8 cellular contexts compared by ENCODE assay signal in the genomic region with DNA sequence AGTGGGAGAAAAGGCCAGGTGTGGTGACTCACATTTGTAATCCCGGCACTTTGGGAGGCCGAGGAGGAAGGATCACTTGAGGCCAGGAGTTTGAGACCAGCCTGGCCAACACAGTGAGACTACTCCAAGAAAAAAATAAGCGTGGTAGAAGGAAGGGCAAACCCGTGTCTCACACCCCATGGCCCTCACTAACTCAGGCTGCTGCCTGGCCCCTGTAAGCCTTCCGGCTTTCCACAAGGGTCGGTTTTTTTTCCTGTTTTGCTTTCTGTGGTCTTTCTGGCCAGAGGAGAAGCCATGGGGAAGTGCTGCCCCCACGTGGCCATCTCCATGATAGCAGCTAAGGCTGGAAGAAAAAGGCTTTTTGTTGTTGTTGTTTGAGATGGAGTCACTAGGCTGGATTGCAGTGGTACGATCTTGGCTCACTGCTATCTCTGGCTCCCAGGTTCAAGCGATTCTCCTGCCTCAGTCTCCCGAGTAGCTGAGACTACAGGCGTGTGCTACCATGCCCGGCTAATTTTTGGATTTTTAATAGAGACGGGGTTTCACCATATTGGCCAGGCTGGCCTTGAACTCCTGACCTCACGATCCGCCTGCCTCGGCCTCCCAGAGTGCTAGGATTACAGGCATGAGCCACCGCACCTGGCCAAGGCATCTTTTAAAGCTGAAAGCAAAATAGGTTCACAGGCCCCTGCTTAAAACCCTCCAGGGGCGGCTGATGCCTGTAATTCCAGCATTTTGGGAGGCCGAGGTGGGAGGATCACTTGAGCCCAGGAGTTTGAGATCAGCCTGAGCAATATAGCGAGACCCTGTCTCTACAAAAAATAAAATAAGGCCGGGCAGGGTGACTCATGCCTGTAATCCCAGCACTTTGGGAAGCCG. TPM values are rescaled to one million over a fixed set of nuclear protein-coding genes. Genes with fewer than 3 reads are reported as not detected.
A peak's percentile ranks its signal among the peaks of the same experiment; 100 is the strongest.
DNase-seq lines count a peak whose midpoint lies in the region; ATAC-seq, FAIRE-seq and TF ChIP-seq lines count a peak whose summit lies in the region.

No MANE protein-coding gene starts in this region.

- no peaks in the 10 kb centered on the region for H4K20me1 ChIP-seq in H1 (replicated peaks in 1 of 2; ENCODE audit: control insufficient read depth in 1 of 2, insufficient read depth in 2 of 2, low read length in 2 of 2)

- no peaks in the 10 kb centered on the region for H3K27me3 Mint-ChIP-seq in activated CD8-positive, alpha-beta T cell treated with anti-CD3 and anti-CD28 coated beads, Interleukin-2, amount 10 ng/mL, durations not matched to agents 7 days and 5 days (ENCODE audit: low read depth)

- H3K79me2 ChIP-seq in H1 (ENCODE audit: control insufficient read depth in 1 of 2, insufficient read depth in 2 of 2, low read length in 2 of 2): no peaks in the 10 kb centered on the region
- H3K79me2 ChIP-seq in mesendoderm (ENCODE audit: control insufficient read depth, insufficient read depth, low read length): no peaks in the 10 kb centered on the region

- no peak overlapping the region for H3K23ac ChIP-seq in H1 (ENCODE audit: insufficient read length)
- no peak overlapping the region for H3K23ac ChIP-seq in mesendoderm (ENCODE audit: low read length)

- H2BK15ac ChIP-seq in H1 (ENCODE audit: low read length): no peak overlapping the region
- H2BK15ac ChIP-seq in mesendoderm (replicated peaks; ENCODE audit: low read depth): no peak overlapping the region

- H4K5ac ChIP-seq in H1 (ENCODE audit: insufficient read length, low read depth, low read length) (no peak overlapping the region), mesendoderm (ENCODE audit: low read length) (no peak overlapping the region)

- H3K4me1 Mint-ChIP-seq in activated CD8-positive, alpha-beta T cell treated with anti-CD3 and anti-CD28 coated beads, Interleukin-2, amount 10 ng/mL, durations not matched to agents 7 days and 5 days (ENCODE audit: low read depth): peaks cover 53% of the 10 kb centered on the region

- POLR2A ChIA-PET in activated CD8-positive, alpha-beta T cell treated with anti-CD3 and anti-CD28 coated beads, Interleukin-2, amount 10 ng/mL, durations not matched to agents 7 days and 5 days (lab: Charles Lee): interaction anchor here (2.1 kb wide), 1 partner anchor 8 kb away, joined by 12 read pairs; a partner anchor contains a TSS
- POLR2A ChIA-PET in H1 (lab: Charles Lee; ENCODE audit: partially characterized antibody): interaction anchor here (0.6 to 1.1 kb wide), 3 partner anchors 11 to 1732 kb away, joined by 3 to 5 read pairs (median 3); no protein-coding TSS in a partner anchor

- TF ChIP-seq CTCF in H1 (IDR thresholded peaks at IDR 0.05; ENCODE audit: control extremely low read depth in 1 of 3, insufficient read depth in 1 of 3, low read depth in 1 of 3, low read length in 3 of 3): peak; percentile 73 to 97 (median 93)

- peak overlapping the region; percentile 89 for H2AFZ ChIP-seq in H1 (ENCODE audit: low read length)

- H3K4ac ChIP-seq in H1 (replicated peaks; ENCODE audit: insufficient read length, low read depth, low read length) (no peak overlapping the region), mesendoderm (ENCODE audit: low read depth, low read length) (no peak overlapping the region)

- H3K23me2 ChIP-seq in H1 (ENCODE audit: low read depth, low read length): no peaks in the 10 kb centered on the region

- H2BK12ac ChIP-seq in H1 (ENCODE audit: low read depth, low read length): no peak overlapping the region

- CTCF ChIA-PET in activated CD8-positive, alpha-beta T cell treated with anti-CD3 and anti-CD28 coated beads, Interleukin-2, amount 10 ng/mL, durations not matched to agents 7 days and 5 days (lab: Charles Lee): interaction anchor here (0.7 to 3.4 kb wide), 20 partner anchors 8 to 340 kb away, joined by 3 to 24 read pairs (median 4); a partner anchor contains a TSS
- CTCF ChIA-PET in H1 (lab: Charles Lee; ENCODE audit: partially characterized antibody): interaction anchor here (0.6 to 3.3 kb wide), 27 partner anchors 12 to 561 kb away, joined by 3 to 35 read pairs (median 4); no protein-coding TSS in a partner anchor

- H3K27ac Mint-ChIP-seq in activated CD8-positive, alpha-beta T cell treated with anti-CD3 and anti-CD28 coated beads, Interleukin-2, amount 10 ng/mL, durations not matched to agents 7 days and 5 days: peak overlapping the region; percentile 61

- peak; percentile 82 for FAIRE-seq in H1 (lab: Jason Lieb, UNC)

- peak; percentile 62 to 74 for DNase-seq in AML-193 (lab: John Stamatoyannopoulos, UW)
- peak; percentile 78 to 92 for DNase-seq in HAP-1 (ENCODE audit: low spot score in 2 of 2)
- peak; percentile 34 for DNase-seq in NCI-H82 treated with DMSO at 0.1 percent for 48 hours (lab: John Stamatoyannopoulos, UW; ENCODE audit: unreplicated experiment)
- peak; percentile 88 for DNase-seq in activated CD8-positive, alpha-beta T cell treated with anti-CD3 and anti-CD28 coated beads, Interleukin-2, amount 10 ng/mL, durations not matched to agents 7 days and 5 days
- DNase-seq in H1 (ENCODE audit: low read depth in 1 of 2, low spot score in 2 of 2): peak; percentile 66 to 100
- DNase-seq in mesendoderm: peak; percentile 88
- peak; percentile 75 to 78 for DNase-seq in stimulated activated CD8-positive, alpha-beta memory T cell treated with anti-CD3 and anti-CD28 coated beads, Interleukin-2, amount 100 ng/mL, for 1 hour (ENCODE audit: low read depth in 2 of 2)

- no peak overlapping the region for H2AK5ac ChIP-seq in H1 (ENCODE audit: low read depth, low read length)
- H2AK5ac ChIP-seq in mesendoderm (ENCODE audit: low read length): no peak overlapping the region

- H3K4me1 ChIP-seq in HAP-1 (no peaks in the 10 kb centered on the region), H1 (replicated peaks in 1 of 4; ENCODE audit: control insufficient read depth in 3 of 4, insufficient read depth in 4 of 4, low read length in 3 of 4) (no peaks in the 10 kb centered on the region), mesendoderm (ENCODE audit: control insufficient read depth, low read depth, low read length) (no peaks in the 10 kb centered on the region)

- no peak overlapping the region for H3K4me3 Mint-ChIP-seq in activated CD8-positive, alpha-beta T cell treated with anti-CD3 and anti-CD28 coated beads, Interleukin-2, amount 10 ng/mL, durations not matched to agents 7 days and 5 days

- no peaks in the 10 kb centered on the region for H3K9me3 Mint-ChIP-seq in activated CD8-positive, alpha-beta T cell treated with anti-CD3 and anti-CD28 coated beads, Interleukin-2, amount 10 ng/mL, durations not matched to agents 7 days and 5 days (ENCODE audit: insufficient read depth)

- no peak overlapping the region for H3K27ac ChIP-seq in H1 (ENCODE audit: low read depth, low read length)
- H3K27ac ChIP-seq in mesendoderm (ENCODE audit: low read depth, low read length): no peak overlapping the region

- H3K4me3 ChIP-seq in HAP-1 (no peak overlapping the region; the same call in 1 of the 2 replicates), H1 (ENCODE audit: extremely low read depth in 1 of 4, insufficient read depth in 2 of 4, low read depth in 3 of 4, low read length in 4 of 4) (no peak overlapping the region), mesendoderm (ENCODE audit: low read length) (no peak overlapping the region)

- H3K9me3 ChIP-seq in HAP-1 (no peaks in the 10 kb centered on the region), H1 (ENCODE audit: insufficient read depth in 2 of 2, low read depth in 1 of 2, low read length in 1 of 2) (no peaks in the 10 kb centered on the region)

- H2BK20ac ChIP-seq in H1 (ENCODE audit: low read length): no peak overlapping the region

- no peaks in the 10 kb centered on the region for H3K36me3 Mint-ChIP-seq in activated CD8-positive, alpha-beta T cell treated with anti-CD3 and anti-CD28 coated beads, Interleukin-2, amount 10 ng/mL, durations not matched to agents 7 days and 5 days (ENCODE audit: low read depth)

- no peak for TF ChIP-seq POLR2A in H1 (IDR thresholded peaks at IDR 0.05; ENCODE audit: control extremely low read depth in 1 of 2, low read depth in 2 of 2, low read length in 2 of 2)

- H3K36me3 ChIP-seq in HAP-1 (replicated peaks): no peaks in the 10 kb centered on the region
- no peaks in the 10 kb centered on the region for H3K36me3 ChIP-seq in H1 (ENCODE audit: control insufficient read depth in 2 of 4, insufficient read depth in 4 of 4, low read length in 3 of 4)
- H3K36me3 ChIP-seq in mesendoderm (ENCODE audit: control insufficient read depth, insufficient read depth, low read length): no peaks in the 10 kb centered on the region

- no peak overlapping the region for H3K56ac ChIP-seq in H1 (replicated peaks; ENCODE audit: insufficient read length, low read depth, low read length)
- H3K56ac ChIP-seq in mesendoderm (ENCODE audit: low read length): no peak overlapping the region

- H3K18ac ChIP-seq in H1 (ENCODE audit: extremely low read depth, low read length) (no peak overlapping the region), mesendoderm (ENCODE audit: low read length) (no peak overlapping the region)

- H3K27me3 ChIP-seq in HAP-1 (ENCODE audit: low read depth): peaks cover 7% of the 10 kb centered on the region; the same call in 1 of the 2 replicates
- H3K27me3 ChIP-seq in H1 (replicated peaks in 1 of 4; ENCODE audit: control insufficient read depth in 3 of 4, extremely low read depth in 1 of 4, insufficient read depth in 3 of 4, low read length in 3 of 4): no peaks in the 10 kb centered on the region
- H3K27me3 ChIP-seq in mesendoderm (ENCODE audit: insufficient read depth, low read length, poor library complexity): no peaks in the 10 kb centered on the region

- H3K14ac ChIP-seq in H1 (ENCODE audit: insufficient read length): no peak overlapping the region

- H4K8ac ChIP-seq in H1 (ENCODE audit: extremely low read depth, insufficient read depth, low read length): no peak overlapping the region; the same call in 1 of the 2 replicates
- no peak overlapping the region for H4K8ac ChIP-seq in mesendoderm (ENCODE audit: low read depth, low read length)

- H3K4me2 ChIP-seq in H1 (ENCODE audit: insufficient read depth in 1 of 2, low read depth in 2 of 2, low read length in 2 of 2) (no peak overlapping the region), mesendoderm (ENCODE audit: low read length) (no peak overlapping the region)

- peak; percentile 24 for ATAC-seq in activated CD8-positive, alpha-beta T cell treated with anti-CD3 and anti-CD28 coated beads, Interleukin-2, amount 10 ng/mL, durations not matched to agents 7 days and 5 days
- ATAC-seq in HG02588 (IDR thresholded peaks at IDR 0.05; ENCODE audit: unreplicated experiment): no peak

- no peak overlapping the region for H2BK120ac ChIP-seq in H1 (replicated peaks; ENCODE audit: low read depth, low read length)
- no peak overlapping the region for H2BK120ac ChIP-seq in mesendoderm (ENCODE audit: low read depth, low read length)

- TF ChIP-seq RAD21 in H1 (IDR thresholded peaks at IDR 0.05 in 1 of 2, conservative IDR thresholded peaks at IDR 0.05 in 1 of 2; ENCODE audit: low read depth in 2 of 2, low read length in 2 of 2): peak; percentile 99

- no peak overlapping the region for H2BK5ac ChIP-seq in H1 (ENCODE audit: low read depth, low read length)
- H2BK5ac ChIP-seq in mesendoderm (ENCODE audit: low read length): no peak overlapping the region

- 59% methylated on average over 22 of the region's 22 CpGs; no CpG with 5 or more reads in 1 of the 2 experiments for whole genome bisulfite sequencing in H1 (ENCODE audit: extremely low coverage in 1 of 2, insufficient coverage in 1 of 2, insufficient read length in 1 of 2, insufficient replicate concordance in 2 of 2, low coverage in 1 of 2, low lambda C conversion rate in 2 of 2, missing lambda C conversion rate in 1 of 2), 2 experiments
- WGBS in mesendoderm (ENCODE audit: extremely low coverage, insufficient coverage, low lambda C conversion rate): no CpG with 5 or more reads among the region's 22 CpGs

- TF ChIP-seq EP300 in H1 (IDR thresholded peaks at IDR 0.05; ENCODE audit: borderline replicate concordance in 1 of 2, low read depth in 2 of 2, low read length in 2 of 2): no peak

- H4K91ac ChIP-seq in H1 (replicated peaks; ENCODE audit: insufficient read length, low read length): no peak overlapping the region

- H3K9ac ChIP-seq in H1 (replicated peaks in 1 of 4; ENCODE audit: extremely low read depth in 1 of 4, low read depth in 3 of 4, low read length in 3 of 4) (no peak overlapping the region), mesendoderm (ENCODE audit: low read length) (no peak overlapping the region)

- in situ Hi-C loops in HAP-1 (cut with MboI; ENCODE audit: low sequenced_read_pairs): loop anchor here (5.0 kb wide), 1 partner anchor 239 kb away; no protein-coding TSS in a partner anchor

- H3K79me1 ChIP-seq in H1 (ENCODE audit: low read depth, low read length) (no peaks in the 10 kb centered on the region), mesendoderm (ENCODE audit: low read length) (no peaks in the 10 kb centered on the region)

RNA-seq across cellular contexts. Expression of a gene that starts 7.5 kb away (rescaled TPM):
- 10 to 100 TPM; 34.0 to 40.5 TPM for total RNA-seq in activated CD8-positive, alpha-beta T cell treated with anti-CD3 and anti-CD28 coated beads, Interleukin-2, amount 10 ng/mL, durations not matched to agents 7 days and 5 days
- 35.9 and 36.8 TPM in 2 replicates for total RNA-seq in H1 (2021; fragmentation: NEBNext Ultra II Directional; extraction: Animal tissue kit (Norgen Biotek cat#: 25700))
- polyA plus RNA-seq in H1 (2011; rRNA removed): 12.2 and 17.4 TPM in 2 replicates
- polyA plus RNA-seq in H1 (2011; cell fraction: cytosol; rRNA removed): 17.4 TPM
- 25.3 TPM for polyA plus RNA-seq in H1 (2011; cell fraction: nucleus; rRNA removed)
- 20.2 to 26.9 TPM (median 23.4 TPM) in 4 replicates for polyA plus RNA-seq in H1 (2012, experiment 1 of 2)
- polyA plus RNA-seq in H1 (2012, experiment 2 of 2): 17.9 TPM
- 17.7 TPM for polyA plus RNA-seq in H1 (2013, experiment 1 of 2)
- polyA plus RNA-seq in H1 (2013, experiment 2 of 2): 17.2 TPM
- 8.3 and 9.1 TPM in 2 replicates for polyA minus RNA-seq in H1 (2011; rRNA and poly(A)+ RNA removed)
- polyA minus RNA-seq in H1 (2011; cell fraction: cytosol; rRNA and poly(A)+ RNA removed): 20.8 TPM
- polyA minus RNA-seq in H1 (2011; cell fraction: nucleus; rRNA and poly(A)+ RNA removed): 15.8 TPM
- polyA plus RNA-seq in mesendoderm (2013, experiment 1 of 2): 13.9 TPM
- 16.4 TPM for polyA plus RNA-seq in mesendoderm (2013, experiment 2 of 2)

RNA-seq across cellular contexts. Expression of a gene that starts 47.0 kb away (rescaled TPM):
- total RNA-seq in activated CD8-positive, alpha-beta T cell treated with anti-CD3 and anti-CD28 coated beads, Interleukin-2, amount 10 ng/mL, durations not matched to agents 7 days and 5 days: 1 to 10 TPM in 1 of 2 experiments, under 1 TPM in 1; 0.42 to 1.1 TPM
- 48.7 and 51.0 TPM in 2 replicates for total RNA-seq in H1 (2021; fragmentation: NEBNext Ultra II Directional; extraction: Animal tissue kit (Norgen Biotek cat#: 25700))
- 13.1 and 23.0 TPM in 2 replicates for polyA plus RNA-seq in H1 (2011; rRNA removed)
- 14.0 TPM for polyA plus RNA-seq in H1 (2011; cell fraction: cytosol; rRNA removed)
- polyA plus RNA-seq in H1 (2011; cell fraction: nucleus; rRNA removed): 67.6 TPM
- 19.9 to 25.1 TPM (median 21.9 TPM) in 4 replicates for polyA plus RNA-seq in H1 (2012, experiment 1 of 2)
- 2.9 TPM for polyA plus RNA-seq in H1 (2012, experiment 2 of 2)
- 21.5 TPM for polyA plus RNA-seq in H1 (2013, experiment 1 of 2)
- 20.9 TPM for polyA plus RNA-seq in H1 (2013, experiment 2 of 2)
- polyA minus RNA-seq in H1 (2011; rRNA and poly(A)+ RNA removed): 137 and 179 TPM in 2 replicates
- 53.8 TPM for polyA minus RNA-seq in H1 (2011; cell fraction: cytosol; rRNA and poly(A)+ RNA removed)
- polyA minus RNA-seq in H1 (2011; cell fraction: nucleus; rRNA and poly(A)+ RNA removed): 71.7 TPM
- 4.3 TPM for polyA plus RNA-seq in mesendoderm (2013, experiment 1 of 2)
- polyA plus RNA-seq in mesendoderm (2013, experiment 2 of 2): 4.2 TPM

Comparison
In these comparisons a context has a peak if more than half of its experiments do, and no peak if none do; other contexts are left out.
1. DNase-seq: peak in every context shown above with its lines; median percentile 88 in activated CD8-positive, alpha-beta T cell treated with anti-CD3 and anti-CD28 coated beads, Interleukin-2, amount 10 ng/mL, durations not matched to agents 7 days and 5 days; 88 in mesendoderm; 85 in HAP-1; 83 in H1; 76 in stimulated activated CD8-positive, alpha-beta memory T cell treated with anti-CD3 and anti-CD28 coated beads, Interleukin-2, amount 100 ng/mL, for 1 hour; 68 in AML-193; 34 in NCI-H82 treated with DMSO at 0.1 percent for 48 hours.
2. RNA of a gene that starts 47.0 kb away (total RNA-seq): 48.7 to 51.0 TPM in H1; 0.42 to 1.1 TPM in activated CD8-positive, alpha-beta T cell treated with anti-CD3 and anti-CD28 coated beads, Interleukin-2, amount 10 ng/mL, durations not matched to agents 7 days and 5 days; every median in the first group is over 10 times any median in the second.